In the genomic region with DNA sequence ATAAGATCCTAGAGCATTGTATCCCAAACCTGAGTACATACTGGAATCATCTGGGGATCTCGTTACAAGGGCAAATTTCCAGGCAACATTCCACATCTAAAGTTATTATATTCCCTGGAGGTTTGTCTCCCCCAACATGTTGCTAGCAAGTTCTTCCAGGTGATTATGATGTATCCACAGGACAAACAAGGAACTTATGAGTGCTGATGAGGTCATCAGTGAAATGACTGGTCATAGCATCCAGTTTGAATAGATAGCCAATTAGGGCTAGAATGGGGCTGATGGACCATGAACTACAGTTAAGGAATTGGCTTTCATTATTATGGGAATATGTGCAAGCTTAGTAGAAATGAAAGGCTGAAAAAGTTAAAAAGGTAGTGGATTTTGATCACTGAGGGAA, we compare ENCODE assay signal across 16 cellular contexts.
"Had no signal": no experiment of that assay in that cellular context is flagged by ENCODE, and none has a peak within 500 bp of the region (broad histone marks: within the 10 kb centered on the region; RNA-seq: fewer than 3 reads in every experiment).

No MANE protein-coding gene starts in this region.

- H3K27me3 ChIP-seq: tibial artery, uterus had no signal

- H3K4me3 ChIP-seq: tibial artery, uterus had no signal

- H3K9me3 ChIP-seq: tibial artery, uterus had no signal

- DNase-seq: activated CD4-positive, alpha-beta T cell treated with anti-CD3 and anti-CD28 coated beads, Interleukin-2, amount 50 U/mL, for 4 hours; activated CD4-positive, CD25-positive, alpha-beta regulatory T cell treated with anti-CD3 and anti-CD28 coated beads, Interleukin-2, amount 50 U/mL, for 72 hours; activated naive CD4-positive, alpha-beta T cell treated with anti-CD3 and anti-CD28 coated beads, Interleukin-2, amount 10 ng/mL, durations not matched to agents 7 days and 5 days; dermis blood vessel endothelial cell; effector memory CD8-positive, alpha-beta T cell; erythroblast; kidney glomerular epithelial cell; mesendoderm; nucleus accumbens; posterior cingulate gyrus; stimulated activated CD4-positive, alpha-beta T cell treated with anti-CD3 and anti-CD28 coated beads, Interleukin-15, amount 100 ng/mL, for 24 hours; stimulated activated CD4-positive, alpha-beta T cell treated with anti-CD3 and anti-CD28 coated beads, Interleukin-4, amount 100 ng/mL, for 24 hours; stimulated activated naive CD4-positive, alpha-beta T cell; T-helper 9 cell; tibial artery; uterus had no signal

- H3K36me3 ChIP-seq: tibial artery, uterus had no signal

- H3K4me1 ChIP-seq: tibial artery, uterus had no signal

- H3K27ac ChIP-seq: tibial artery, uterus had no signal
